19 cellular contexts compared by ENCODE assay signal in genomic region chr2:167749641-167750040, GRCh38.
"Had no signal": no experiment of that assay in that cellular context is flagged by ENCODE, and none has a peak within 500 bp of the region (broad histone marks: within the 10 kb centered on the region; RNA-seq: fewer than 3 reads in every experiment).

No MANE protein-coding gene starts in this region.

- H3K27ac ChIP-seq: dorsolateral prefrontal cortex, heart right ventricle, ovary, thoracic aorta, upper lobe of left lung, VCaP had no signal

- H3K27me3 ChIP-seq: dorsolateral prefrontal cortex, ovary, upper lobe of left lung had no signal

- H3K4me1 ChIP-seq: heart right ventricle, upper lobe of left lung had no signal

- ATAC-seq: heart right ventricle; naive thymus-derived CD4-positive, alpha-beta T cell; sciatic nerve; stimulated activated naive B cell treated with anti-CD40 and anti-IgM and Interleukin-4, amounts not matched to agents 10 μg/mL and 1 μg/mL and 100 μg/mL, for 72 hours; T-helper 17 cell had no signal

- H3K36me3 Mint-ChIP-seq: activated naive CD8-positive, alpha-beta T cell; immature natural killer cell; naive thymus-derived CD4-positive, alpha-beta T cell; stimulated activated naive B cell treated with anti-CD40 and anti-IgM and Interleukin-4, amounts not matched to agents 10 μg/mL and 1 μg/mL and 100 μg/mL, for 72 hours had no signal

- H3K9me3 Mint-ChIP-seq: stimulated activated naive B cell treated with anti-CD40 and anti-IgM and Interleukin-4, amounts not matched to agents 10 μg/mL and 1 μg/mL and 100 μg/mL, for 72 hours had no signal

- H3K4me3 ChIP-seq: dorsolateral prefrontal cortex, heart right ventricle, ovary, thoracic aorta, upper lobe of left lung had no signal

- H3K9me3 ChIP-seq: heart right ventricle, ovary, thoracic aorta, upper lobe of left lung had no signal

- H3K36me3 ChIP-seq: heart right ventricle, ovary, thoracic aorta, upper lobe of left lung had no signal

- FAIRE-seq: colon had no signal

- H3K4me3 Mint-ChIP-seq: activated naive CD8-positive, alpha-beta T cell; immature natural killer cell; naive thymus-derived CD4-positive, alpha-beta T cell; stimulated activated naive B cell treated with anti-CD40 and anti-IgM and Interleukin-4, amounts not matched to agents 10 μg/mL and 1 μg/mL and 100 μg/mL, for 72 hours; T-helper 17 cell had no signal

- H3K27ac Mint-ChIP-seq: activated naive CD8-positive, alpha-beta T cell; immature natural killer cell; naive thymus-derived CD4-positive, alpha-beta T cell; stimulated activated naive B cell treated with anti-CD40 and anti-IgM and Interleukin-4, amounts not matched to agents 10 μg/mL and 1 μg/mL and 100 μg/mL, for 72 hours; T-helper 17 cell had no signal

- DNase-seq: activated CD4-positive, CD25-positive, alpha-beta regulatory T cell treated with anti-CD3 and anti-CD28 coated beads, Interleukin-2, amount 50 U/mL, for 72 hours; activated gamma-delta T cell treated with Interleukin-2 at 50 U/mL for 16 hours; caudate nucleus; dorsolateral prefrontal cortex; erythroblast; heart right ventricle; immature natural killer cell; kidney glomerular epithelial cell; mesenchymal stem cell; naive thymus-derived CD4-positive, alpha-beta T cell; ovary; stimulated activated naive B cell treated with anti-CD40 and anti-IgM and Interleukin-4, amounts not matched to agents 10 μg/mL and 1 μg/mL and 100 μg/mL, for 72 hours; T-helper 17 cell; upper lobe of left lung had no signal

- H3K4me1 Mint-ChIP-seq: immature natural killer cell; naive thymus-derived CD4-positive, alpha-beta T cell; stimulated activated naive B cell treated with anti-CD40 and anti-IgM and Interleukin-4, amounts not matched to agents 10 μg/mL and 1 μg/mL and 100 μg/mL, for 72 hours; T-helper 17 cell had no signal
